In genomic region chrX:131741103-131741581, GRCh38 we compare ENCODE assay signal across 10 cellular contexts.
DNase-seq lines count a peak whose midpoint lies in the region; ATAC-seq and TF ChIP-seq lines count a peak whose summit lies in the region.
"Had no signal": no experiment of that assay in that cellular context is flagged by ENCODE, and none has a peak within 500 bp of the region (broad histone marks: within the 10 kb centered on the region; RNA-seq: fewer than 3 reads in every experiment).

No MANE protein-coding gene starts in this region.

- no peaks in the 10 kb centered on the region for H3K4me1 Mint-ChIP-seq in activated T-helper 2 cell treated with anti-CD3 and anti-CD28 coated beads, Interferon-gamma antibody, Interleukin-2, Interleukin-4, amounts not matched to agents 10 μg/mL and 5 μg/mL and 100 μg/mL, durations not matched to agents 14 hours and 24 hours and 36 hours (ENCODE audit: low read depth)

- DNase-seq in activated CD8-positive, alpha-beta memory T cell treated with anti-CD3 and anti-CD28 coated beads for 24 hours, result peak; percentile 86
- DNase-seq in activated CD8-positive, alpha-beta memory T cell treated with anti-CD3 and anti-CD28 coated beads, Interleukin-2, amount 50 U/mL, for 48 hours, result no peak
- DNase-seq in NCI-H1417 treated with DMSO at 0.1 percent for 48 hours (lab: John Stamatoyannopoulos, UW) (peak; percentile 48), fibroblast of the aortic adventitia (ENCODE audit: low read depth) (peak; percentile 92), OCI-M1 (lab: John Stamatoyannopoulos, UW) (no peak)
- no peak for DNase-seq in activated T-helper 2 cell treated with anti-CD3 and anti-CD28 coated beads, Interferon-gamma antibody, Interleukin-2, Interleukin-4, amounts not matched to agents 10 μg/mL and 5 μg/mL and 100 μg/mL, durations not matched to agents 14 hours and 24 hours and 36 hours (ENCODE audit: low spot score)
- DNase-seq: occipital lobe had no signal

- no peak overlapping the region for H3K27ac Mint-ChIP-seq in activated T-helper 2 cell treated with anti-CD3 and anti-CD28 coated beads, Interferon-gamma antibody, Interleukin-2, Interleukin-4, amounts not matched to agents 10 μg/mL and 5 μg/mL and 100 μg/mL, durations not matched to agents 14 hours and 24 hours and 36 hours

- ATAC-seq in HG03139 (IDR thresholded peaks at IDR 0.05; ENCODE audit: unreplicated experiment), result no peak

- peak; percentile 35 for TF ChIP-seq CTCF in fibroblast of the aortic adventitia (IDR thresholded peaks at IDR 0.05; ENCODE audit: insufficient read depth, low read length)

- peak overlapping the region; percentile 96 for H3K27ac ChIP-seq in temporal lobe (ENCODE audit: low read depth, low read length)
- H3K27ac ChIP-seq: SK-N-MC had no signal

- no peaks in the 10 kb centered on the region for H3K27me3 Mint-ChIP-seq in activated T-helper 2 cell treated with anti-CD3 and anti-CD28 coated beads, Interferon-gamma antibody, Interleukin-2, Interleukin-4, amounts not matched to agents 10 μg/mL and 5 μg/mL and 100 μg/mL, durations not matched to agents 14 hours and 24 hours and 36 hours (ENCODE audit: low read depth)

- H3K4me3 ChIP-seq in fibroblast of the aortic adventitia (ENCODE audit: low read depth, low read length), result peak overlapping the region; percentile 62
- H3K4me3 ChIP-seq: SK-N-MC had no signal

- H3K9me3 Mint-ChIP-seq in activated T-helper 2 cell treated with anti-CD3 and anti-CD28 coated beads, Interferon-gamma antibody, Interleukin-2, Interleukin-4, amounts not matched to agents 10 μg/mL and 5 μg/mL and 100 μg/mL, durations not matched to agents 14 hours and 24 hours and 36 hours, result peaks cover 14% of the 10 kb centered on the region

- H3K4me3 Mint-ChIP-seq in activated T-helper 2 cell treated with anti-CD3 and anti-CD28 coated beads, Interferon-gamma antibody, Interleukin-2, Interleukin-4, amounts not matched to agents 10 μg/mL and 5 μg/mL and 100 μg/mL, durations not matched to agents 14 hours and 24 hours and 36 hours (ENCODE audit: low read depth), result no peak overlapping the region

- peaks cover 41% of the 10 kb centered on the region for H3K36me3 Mint-ChIP-seq in activated T-helper 2 cell treated with anti-CD3 and anti-CD28 coated beads, Interferon-gamma antibody, Interleukin-2, Interleukin-4, amounts not matched to agents 10 μg/mL and 5 μg/mL and 100 μg/mL, durations not matched to agents 14 hours and 24 hours and 36 hours (ENCODE audit: low read depth)

- intact Hi-C loops in activated T-helper 2 cell treated with anti-CD3 and anti-CD28 coated beads, Interferon-gamma antibody, Interleukin-2, Interleukin-4, amounts not matched to agents 10 μg/mL and 5 μg/mL and 100 μg/mL, durations not matched to agents 14 hours and 24 hours and 36 hours (cut with micrococcal nuclease), result no loop called here

Comparison
In these comparisons a context has a peak if more than half of its experiments do, and no peak if none do; other contexts are left out.
1. DNase-seq: peak in activated CD8-positive, alpha-beta memory T cell treated with anti-CD3 and anti-CD28 coated beads for 24 hours (single experiment), NCI-H1417 treated with DMSO at 0.1 percent for 48 hours (single experiment) and fibroblast of the aortic adventitia (single experiment); none in activated CD8-positive, alpha-beta memory T cell treated with anti-CD3 and anti-CD28 coated beads, Interleukin-2, amount 50 U/mL, for 48 hours (single experiment), OCI-M1 (single experiment) and activated T-helper 2 cell treated with anti-CD3 and anti-CD28 coated beads, Interferon-gamma antibody, Interleukin-2, Interleukin-4, amounts not matched to agents 10 μg/mL and 5 μg/mL and 100 μg/mL, durations not matched to agents 14 hours and 24 hours and 36 hours (single experiment).